In genomic region chr16:78100162-78100467, GRCh38 we compare ENCODE assay signal across 8 cellular contexts. TPM values are rescaled to one million over a fixed set of nuclear protein-coding genes. Genes with fewer than 3 reads are reported as not detected.
DNase-seq lines count a peak whose midpoint lies in the region; ATAC-seq and TF ChIP-seq lines count a peak whose summit lies in the region.

No MANE protein-coding gene starts in this region.

- peaks cover 8% of the 10 kb centered on the region for H3K4me1 Mint-ChIP-seq in endothelial cell (ENCODE audit: unreplicated experiment)

- no peaks in the 10 kb centered on the region for H3K36me3 ChIP-seq in parathyroid adenoma (ENCODE audit: control insufficient read depth, insufficient read depth, low read length)

- H3K9me3 ChIP-seq in parathyroid adenoma (ENCODE audit: control insufficient read depth, low read length), result no peaks in the 10 kb centered on the region

- peaks cover 3% of the 10 kb centered on the region for H3K36me3 Mint-ChIP-seq in endothelial cell (ENCODE audit: low read depth, unreplicated experiment)

- H3K27me3 ChIP-seq in parathyroid adenoma (ENCODE audit: control insufficient read depth, insufficient read depth, low read length), result no peaks in the 10 kb centered on the region

- H2AFZ ChIP-seq in parathyroid adenoma, result peak overlapping the region; percentile 92

- DNase-seq in GM12864 (ENCODE audit: low read depth), result no peak
- no peak for DNase-seq in NB4 (ENCODE audit: low read depth)
- DNase-seq in endothelial cell (ENCODE audit: low spot score), result no peak
- DNase-seq in DMS 273 (lab: John Stamatoyannopoulos, UW; ENCODE audit: unreplicated experiment), result no peak
- no peak for DNase-seq in occipital lobe (lab: John Stamatoyannopoulos, UW)
- no peak for DNase-seq in pons (ENCODE audit: low spot score)

- H3K27ac Mint-ChIP-seq in endothelial cell (ENCODE audit: unreplicated experiment), result no peak overlapping the region

- peak overlapping the region; percentile 91 for H3K4me2 ChIP-seq in parathyroid adenoma (ENCODE audit: low read length)

- ATAC-seq in HG03520 (IDR thresholded peaks at IDR 0.05; ENCODE audit: unreplicated experiment), result no peak

- H3K4me3 ChIP-seq in GM12864 (ENCODE audit: low read depth, low read length) (peak overlapping the region; percentile 94), NB4 (ENCODE audit: low read depth, low read length) (peak overlapping the region; percentile 73), parathyroid adenoma (ENCODE audit: low read depth, low read length) (peak overlapping the region; percentile 95)

- peaks cover 1% of the 10 kb centered on the region for H3K27me3 Mint-ChIP-seq in endothelial cell (ENCODE audit: unreplicated experiment)

- H3K9me3 Mint-ChIP-seq in endothelial cell (ENCODE audit: unreplicated experiment), result peaks cover 4% of the 10 kb centered on the region

- peak overlapping the region; percentile 87 for H3K4me3 Mint-ChIP-seq in endothelial cell (ENCODE audit: unreplicated experiment)

- H3K9ac ChIP-seq in parathyroid adenoma, result peak overlapping the region; percentile 38

- TF ChIP-seq POLR2A in NB4 (IDR thresholded peaks at IDR 0.05; ENCODE audit: extremely low read depth, insufficient read length), result no peak

- TF ChIP-seq CTCF in GM12864 (IDR thresholded peaks at IDR 0.05; ENCODE audit: low read depth, low read length, missing control alignments) (no peak), NB4 (IDR thresholded peaks at IDR 0.05; ENCODE audit: low read depth, low read length) (no peak), endothelial cell (IDR thresholded peaks at IDR 0.05; ENCODE audit: unreplicated experiment) (no peak), parathyroid adenoma (IDR thresholded peaks at IDR 0.05) (no peak)

- peaks cover 3% of the 10 kb centered on the region for H3K4me1 ChIP-seq in parathyroid adenoma

- peak overlapping the region; percentile 90 for H3K27ac ChIP-seq in parathyroid adenoma

- H3K79me2 ChIP-seq in parathyroid adenoma, result peaks cover 11% of the 10 kb centered on the region

RNA-seq across cellular contexts. Expression of gene WWOX, which starts 0.7 kb away (rescaled TPM):
- 18.6 TPM for total RNA-seq in endothelial cell (ENCODE audit: unreplicated experiment)
- total RNA-seq in occipital lobe, result 20.9 TPM
